Comparison of ENCODE assay signal across 26 cellular contexts in genomic region chr11:46543564-46543963, GRCh38.
"Had no signal": no experiment of that assay in that cellular context is flagged by ENCODE, and none has a peak within 500 bp of the region (broad histone marks: within the 10 kb centered on the region; RNA-seq: fewer than 3 reads in every experiment).

No MANE protein-coding gene starts in this region.

- H3K4me1 Mint-ChIP-seq: nephron progenitor cell had no signal

- H3K4me3 ChIP-seq: lower lobe of right lung, ovary, right atrium auricular region, right lobe of liver, smooth muscle cell, suprapubic skin, thoracic aorta, tibial artery, upper lobe of right lung had no signal

- H3K27me3 ChIP-seq: ovary, right atrium auricular region, right lobe of liver, suprapubic skin, tibial artery, upper lobe of right lung had no signal

- ATAC-seq: left lobe of liver, lower lobe of right lung, natural killer cell had no signal

- H3K27me3 Mint-ChIP-seq: naive B cell; progenitor cell of endocrine pancreas; stimulated activated naive CD8-positive, alpha-beta T cell treated with anti-CD3 and anti-CD28 coated beads, Interleukin-15, Interleukin-2, amounts not matched to agents 100 ng/mL and 50 ng/mL, for 24 hours had no signal

- H3K36me3 ChIP-seq: ovary had no signal

- H3K27ac ChIP-seq: lower lobe of right lung, ovary, right atrium auricular region, right lobe of liver, suprapubic skin, thoracic aorta, tibial artery, upper lobe of right lung had no signal

- H3K4me1 ChIP-seq: right lobe of liver had no signal

- H3K27ac Mint-ChIP-seq: nephron progenitor cell; progenitor cell of endocrine pancreas; stimulated activated naive CD8-positive, alpha-beta T cell treated with anti-CD3 and anti-CD28 coated beads, Interleukin-15, Interleukin-2, amounts not matched to agents 100 ng/mL and 50 ng/mL, for 24 hours had no signal

- H3K4me3 Mint-ChIP-seq: naive B cell; natural killer cell; nephron progenitor cell; stimulated activated naive CD8-positive, alpha-beta T cell treated with anti-CD3 and anti-CD28 coated beads, Interleukin-15, Interleukin-2, amounts not matched to agents 100 ng/mL and 50 ng/mL, for 24 hours had no signal

- DNase-seq: hippocampal formation; kidney glomerular epithelial cell; left cardiac atrium; lower lobe of right lung; mammary epithelial cell; mesenchymal stem cell; naive B cell; natural killer cell; nephron progenitor cell; ovary; right lobe of liver; stimulated activated CD4-positive, alpha-beta T cell treated with anti-CD3 and anti-CD28 coated beads, Interleukin-1b, Interleukin-23, amount 100 ng/mL, for 48 hours; stimulated activated CD4-positive, alpha-beta T cell treated with anti-CD3 and anti-CD28 coated beads, Interleukin-2, amount 100 ng/mL, for 48 hours; stimulated activated CD4-positive, alpha-beta T cell treated with anti-CD3 and anti-CD28 coated beads, Interleukin-4, amount 100 ng/mL, for 4 hours; stimulated activated CD8-positive, alpha-beta memory T cell treated with anti-CD3 and anti-CD28 coated beads, Interleukin-4, amount 100 ng/mL, for 48 hours; stimulated activated naive CD4-positive, alpha-beta T cell; tibial artery; trophoblast cell; upper lobe of right lung had no signal

- H3K9me3 Mint-ChIP-seq: naive B cell; natural killer cell; nephron progenitor cell; stimulated activated naive CD8-positive, alpha-beta T cell treated with anti-CD3 and anti-CD28 coated beads, Interleukin-15, Interleukin-2, amounts not matched to agents 100 ng/mL and 50 ng/mL, for 24 hours had no signal

- H3K9me3 ChIP-seq: lower lobe of right lung, ovary, right atrium auricular region, right lobe of liver, suprapubic skin, thoracic aorta, tibial artery, upper lobe of right lung had no signal
